In the genomic region with DNA sequence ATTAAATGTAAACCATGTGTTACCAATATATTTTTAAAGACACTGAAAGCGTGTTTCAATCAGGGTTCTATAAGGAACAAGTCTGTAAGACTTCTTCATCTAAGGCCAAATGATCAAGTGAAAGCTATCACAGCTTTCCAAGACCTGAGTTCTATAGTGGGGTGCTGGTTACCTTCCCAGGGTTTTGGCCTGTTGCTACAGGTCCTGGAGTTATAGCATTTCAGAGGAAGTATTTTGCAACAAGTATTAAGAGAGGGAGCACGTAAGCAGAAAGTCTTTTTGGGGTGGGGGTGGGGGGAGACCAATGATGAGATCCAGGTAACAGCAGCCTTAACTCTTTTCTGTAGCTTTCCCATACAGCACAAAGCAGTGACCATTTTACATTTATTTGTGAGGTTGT, we compare ENCODE assay signal across 1 cellular context.
TF ChIP-seq lines count a peak whose summit lies in the region.

No MANE protein-coding gene starts in this region.

TF ChIP-seq in GM23338, 12 proteins besides CTCF, POLR2A, EP300 and RAD21:
- TF ChIP-seq EZH2 (IDR thresholded peaks at IDR 0.05; ENCODE audit: low read depth, unreplicated experiment) (no peak), ZNF331 (CRISPR knock-in tag; IDR thresholded peaks at IDR 0.05; ENCODE audit: low read depth) (no peak), JUNB (IDR thresholded peaks at IDR 0.05; ENCODE audit: unreplicated experiment) (no peak), CREB1 (CRISPR knock-in tag; IDR thresholded peaks at IDR 0.05; ENCODE audit: low read depth) (no peak), STAT1 (IDR thresholded peaks at IDR 0.05; ENCODE audit: unreplicated experiment) (no peak), EZH2phosphoT487 (IDR thresholded peaks at IDR 0.05; ENCODE audit: unreplicated experiment) (no peak), NANOG (IDR thresholded peaks at IDR 0.05; ENCODE audit: borderline replicate concordance) (no peak), ZNF114 (CRISPR knock-in tag; IDR thresholded peaks at IDR 0.05) (no peak), POLR2AphosphoS5 (IDR thresholded peaks at IDR 0.05; ENCODE audit: low read depth) (no peak)
- TF ChIP-seq, protein P1, sequence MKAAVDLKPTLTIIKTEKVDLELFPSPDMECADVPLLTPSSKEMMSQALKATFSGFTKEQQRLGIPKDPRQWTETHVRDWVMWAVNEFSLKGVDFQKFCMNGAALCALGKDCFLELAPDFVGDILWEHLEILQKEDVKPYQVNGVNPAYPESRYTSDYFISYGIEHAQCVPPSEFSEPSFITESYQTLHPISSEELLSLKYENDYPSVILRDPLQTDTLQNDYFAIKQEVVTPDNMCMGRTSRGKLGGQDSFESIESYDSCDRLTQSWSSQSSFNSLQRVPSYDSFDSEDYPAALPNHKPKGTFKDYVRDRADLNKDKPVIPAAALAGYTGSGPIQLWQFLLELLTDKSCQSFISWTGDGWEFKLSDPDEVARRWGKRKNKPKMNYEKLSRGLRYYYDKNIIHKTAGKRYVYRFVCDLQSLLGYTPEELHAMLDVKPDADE (IDR thresholded peaks at IDR 0.05) = no peak
- TF ChIP-seq, protein P2, sequence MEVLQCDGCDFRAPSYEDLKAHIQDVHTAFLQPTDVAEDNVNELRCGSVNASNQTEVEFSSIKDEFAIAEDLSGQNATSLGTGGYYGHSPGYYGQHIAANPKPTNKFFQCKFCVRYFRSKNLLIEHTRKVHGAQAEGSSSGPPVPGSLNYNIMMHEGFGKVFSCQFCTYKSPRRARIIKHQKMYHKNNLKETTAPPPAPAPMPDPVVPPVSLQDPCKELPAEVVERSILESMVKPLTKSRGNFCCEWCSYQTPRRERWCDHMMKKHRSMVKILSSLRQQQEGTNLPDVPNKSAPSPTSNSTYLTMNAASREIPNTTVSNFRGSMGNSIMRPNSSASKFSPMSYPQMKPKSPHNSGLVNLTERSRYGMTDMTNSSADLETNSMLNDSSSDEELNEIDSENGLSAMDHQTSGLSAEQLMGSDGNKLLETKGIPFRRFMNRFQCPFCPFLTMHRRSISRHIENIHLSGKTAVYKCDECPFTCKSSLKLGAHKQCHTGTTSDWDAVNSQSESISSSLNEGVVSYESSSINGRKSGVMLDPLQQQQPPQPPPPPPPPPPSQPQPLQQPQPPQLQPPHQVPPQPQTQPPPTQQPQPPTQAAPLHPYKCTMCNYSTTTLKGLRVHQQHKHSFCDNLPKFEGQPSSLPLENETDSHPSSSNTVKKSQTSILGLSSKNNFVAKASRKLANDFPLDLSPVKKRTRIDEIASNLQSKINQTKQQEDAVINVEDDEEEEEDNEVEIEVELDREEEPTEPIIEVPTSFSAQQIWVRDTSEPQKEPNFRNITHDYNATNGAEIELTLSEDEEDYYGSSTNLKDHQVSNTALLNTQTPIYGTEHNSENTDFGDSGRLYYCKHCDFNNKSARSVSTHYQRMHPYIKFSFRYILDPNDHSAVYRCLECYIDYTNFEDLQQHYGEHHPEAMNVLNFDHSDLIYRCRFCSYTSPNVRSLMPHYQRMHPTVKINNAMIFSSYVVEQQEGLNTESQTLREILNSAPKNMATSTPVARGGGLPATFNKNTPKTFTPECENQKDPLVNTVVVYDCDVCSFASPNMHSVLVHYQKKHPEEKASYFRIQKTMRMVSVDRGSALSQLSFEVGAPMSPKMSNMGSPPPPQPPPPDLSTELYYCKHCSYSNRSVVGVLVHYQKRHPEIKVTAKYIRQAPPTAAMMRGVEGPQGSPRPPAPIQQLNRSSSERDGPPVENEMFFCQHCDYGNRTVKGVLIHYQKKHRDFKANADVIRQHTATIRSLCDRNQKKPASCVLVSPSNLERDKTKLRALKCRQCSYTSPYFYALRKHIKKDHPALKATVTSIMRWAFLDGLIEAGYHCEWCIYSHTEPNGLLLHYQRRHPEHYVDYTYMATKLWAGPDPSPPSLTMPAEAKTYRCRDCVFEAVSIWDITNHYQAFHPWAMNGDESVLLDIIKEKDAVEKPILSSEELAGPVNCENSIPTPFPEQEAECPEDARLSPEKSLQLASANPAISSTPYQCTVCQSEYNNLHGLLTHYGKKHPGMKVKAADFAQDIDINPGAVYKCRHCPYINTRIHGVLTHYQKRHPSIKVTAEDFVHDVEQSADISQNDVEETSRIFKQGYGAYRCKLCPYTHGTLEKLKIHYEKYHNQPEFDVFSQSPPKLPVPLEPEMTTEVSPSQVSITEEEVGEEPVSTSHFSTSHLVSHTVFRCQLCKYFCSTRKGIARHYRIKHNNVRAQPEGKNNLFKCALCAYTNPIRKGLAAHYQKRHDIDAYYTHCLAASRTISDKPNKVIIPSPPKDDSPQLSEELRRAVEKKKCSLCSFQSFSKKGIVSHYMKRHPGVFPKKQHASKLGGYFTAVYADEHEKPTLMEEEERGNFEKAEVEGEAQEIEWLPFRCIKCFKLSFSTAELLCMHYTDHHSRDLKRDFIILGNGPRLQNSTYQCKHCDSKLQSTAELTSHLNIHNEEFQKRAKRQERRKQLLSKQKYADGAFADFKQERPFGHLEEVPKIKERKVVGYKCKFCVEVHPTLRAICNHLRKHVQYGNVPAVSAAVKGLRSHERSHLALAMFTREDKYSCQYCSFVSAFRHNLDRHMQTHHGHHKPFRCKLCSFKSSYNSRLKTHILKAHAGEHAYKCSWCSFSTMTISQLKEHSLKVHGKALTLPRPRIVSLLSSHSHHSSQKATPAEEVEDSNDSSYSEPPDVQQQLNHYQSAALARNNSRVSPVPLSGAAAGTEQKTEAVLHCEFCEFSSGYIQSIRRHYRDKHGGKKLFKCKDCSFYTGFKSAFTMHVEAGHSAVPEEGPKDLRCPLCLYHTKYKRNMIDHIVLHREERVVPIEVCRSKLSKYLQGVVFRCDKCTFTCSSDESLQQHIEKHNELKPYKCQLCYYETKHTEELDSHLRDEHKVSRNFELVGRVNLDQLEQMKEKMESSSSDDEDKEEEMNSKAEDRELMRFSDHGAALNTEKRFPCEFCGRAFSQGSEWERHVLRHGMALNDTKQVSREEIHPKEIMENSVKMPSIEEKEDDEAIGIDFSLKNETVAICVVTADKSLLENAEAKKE (CRISPR knock-in tag; IDR thresholded peaks at IDR 0.05) = no peak
- TF ChIP-seq, protein P3, sequence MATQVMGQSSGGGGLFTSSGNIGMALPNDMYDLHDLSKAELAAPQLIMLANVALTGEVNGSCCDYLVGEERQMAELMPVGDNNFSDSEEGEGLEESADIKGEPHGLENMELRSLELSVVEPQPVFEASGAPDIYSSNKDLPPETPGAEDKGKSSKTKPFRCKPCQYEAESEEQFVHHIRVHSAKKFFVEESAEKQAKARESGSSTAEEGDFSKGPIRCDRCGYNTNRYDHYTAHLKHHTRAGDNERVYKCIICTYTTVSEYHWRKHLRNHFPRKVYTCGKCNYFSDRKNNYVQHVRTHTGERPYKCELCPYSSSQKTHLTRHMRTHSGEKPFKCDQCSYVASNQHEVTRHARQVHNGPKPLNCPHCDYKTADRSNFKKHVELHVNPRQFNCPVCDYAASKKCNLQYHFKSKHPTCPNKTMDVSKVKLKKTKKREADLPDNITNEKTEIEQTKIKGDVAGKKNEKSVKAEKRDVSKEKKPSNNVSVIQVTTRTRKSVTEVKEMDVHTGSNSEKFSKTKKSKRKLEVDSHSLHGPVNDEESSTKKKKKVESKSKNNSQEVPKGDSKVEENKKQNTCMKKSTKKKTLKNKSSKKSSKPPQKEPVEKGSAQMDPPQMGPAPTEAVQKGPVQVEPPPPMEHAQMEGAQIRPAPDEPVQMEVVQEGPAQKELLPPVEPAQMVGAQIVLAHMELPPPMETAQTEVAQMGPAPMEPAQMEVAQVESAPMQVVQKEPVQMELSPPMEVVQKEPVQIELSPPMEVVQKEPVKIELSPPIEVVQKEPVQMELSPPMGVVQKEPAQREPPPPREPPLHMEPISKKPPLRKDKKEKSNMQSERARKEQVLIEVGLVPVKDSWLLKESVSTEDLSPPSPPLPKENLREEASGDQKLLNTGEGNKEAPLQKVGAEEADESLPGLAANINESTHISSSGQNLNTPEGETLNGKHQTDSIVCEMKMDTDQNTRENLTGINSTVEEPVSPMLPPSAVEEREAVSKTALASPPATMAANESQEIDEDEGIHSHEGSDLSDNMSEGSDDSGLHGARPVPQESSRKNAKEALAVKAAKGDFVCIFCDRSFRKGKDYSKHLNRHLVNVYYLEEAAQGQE (IDR thresholded peaks at IDR 0.05; ENCODE audit: unreplicated experiment) = no peak
